ENCODE assay signal across 1 cellular context in the genomic region with DNA sequence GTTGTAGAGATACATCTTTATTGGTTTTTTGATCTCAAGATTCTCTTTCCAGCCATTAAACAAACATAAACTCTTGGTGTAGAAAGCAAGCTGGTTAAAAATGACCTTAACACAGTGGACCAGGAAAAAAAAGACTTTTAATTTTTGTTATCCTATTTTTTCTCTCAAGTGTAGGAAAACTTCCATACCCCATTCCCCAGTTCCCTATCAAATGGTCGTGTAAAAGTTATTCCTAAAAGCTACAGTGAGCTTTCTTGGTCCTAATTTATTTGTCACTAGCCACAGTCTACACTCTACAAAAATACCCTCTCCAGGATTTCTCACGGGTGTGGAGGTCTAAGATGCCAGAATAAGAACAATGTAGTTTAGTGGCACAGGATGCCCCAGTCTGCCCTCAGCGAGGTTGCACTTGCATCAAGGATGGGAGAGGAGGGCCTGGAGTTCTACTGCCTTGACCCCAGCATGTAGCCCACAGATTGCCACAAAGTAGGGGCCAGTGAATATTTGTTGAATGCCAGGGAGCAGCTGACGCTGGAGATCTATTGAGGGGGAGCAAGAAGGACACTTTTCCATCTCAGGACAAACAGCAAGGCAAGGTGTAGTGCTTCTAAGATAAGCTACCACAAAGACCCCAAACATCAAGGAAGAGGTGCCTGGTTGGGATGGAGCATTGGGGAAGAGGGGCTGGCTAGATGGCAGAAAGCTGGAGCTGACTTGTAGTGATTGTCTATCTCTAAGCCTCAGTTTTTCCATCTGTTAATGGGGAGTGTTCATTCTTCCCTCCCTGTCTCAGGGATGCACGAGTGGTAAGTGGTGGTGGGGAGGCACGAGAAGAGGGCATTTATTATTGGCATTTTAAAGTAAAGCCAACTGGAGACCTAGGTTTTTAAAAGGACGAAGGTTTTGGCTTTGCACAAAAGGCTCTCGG.
TF ChIP-seq lines count a peak whose summit lies in the region.

No MANE protein-coding gene starts in this region.

TF ChIP-seq in liver, 16 proteins besides CTCF, POLR2A, EP300 and RAD21 (continued from another document):
- TF ChIP-seq NR2F2 (IDR thresholded peaks at IDR 0.05) (no peak), EGR1 (IDR thresholded peaks at IDR 0.05; ENCODE audit: low read depth in 2 of 2) (no peak), TAF1 (conservative IDR thresholded peaks at IDR 0.05) (no peak)
- TF ChIP-seq, protein P1, sequence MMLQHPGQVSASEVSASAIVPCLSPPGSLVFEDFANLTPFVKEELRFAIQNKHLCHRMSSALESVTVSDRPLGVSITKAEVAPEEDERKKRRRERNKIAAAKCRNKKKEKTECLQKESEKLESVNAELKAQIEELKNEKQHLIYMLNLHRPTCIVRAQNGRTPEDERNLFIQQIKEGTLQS (IDR thresholded peaks at IDR 0.05): no peak
